Comparison of ENCODE assay signal across 13 cellular contexts in genomic region chr16:85356157-85356556, GRCh38.
A peak's percentile ranks its signal among the peaks of the same experiment; 100 is the strongest.
DNase-seq lines count a peak whose midpoint lies in the region; ATAC-seq and TF ChIP-seq lines count a peak whose summit lies in the region.
"Had no signal": no experiment of that assay in that cellular context is flagged by ENCODE, and none has a peak within 500 bp of the region (broad histone marks: within the 10 kb centered on the region; RNA-seq: fewer than 3 reads in every experiment).

No MANE protein-coding gene starts in this region.

- H4K8ac ChIP-seq in H9 (replicated peaks; ENCODE audit: insufficient read length, low read depth, low read length) = no peak overlapping the region

- H3K79me2 ChIP-seq in GM23248 (ENCODE audit: insufficient read depth) (peaks cover 34% of the 10 kb centered on the region), H9 (ENCODE audit: insufficient read depth, low read length) (no peaks in the 10 kb centered on the region)

- DNase-seq in GM23248 = no peak
- no peak for DNase-seq in WERI-Rb-1
- DNase-seq in H9 = no peak
- DNase-seq in dorsolateral prefrontal cortex = no peak
- DNase-seq: BE2C; C1 segment of cervical spinal cord; CD4-positive, CD25-positive, alpha-beta regulatory T cell; CD8-positive, alpha-beta memory T cell; COR-L47 had no signal

- H4K91ac ChIP-seq in H9 (ENCODE audit: insufficient read length, low read depth, low read length) = no peak overlapping the region

- H3K36me3 Mint-ChIP-seq in nephron (ENCODE audit: low read depth) (peaks cover 5% of the 10 kb centered on the region), H9 (ENCODE audit: insufficient read depth in 1 of 3, low read depth in 3 of 3) (peaks cover 4 to 14% (median 9%) of the 10 kb centered on the region in 3 experiments; a peak in 6 of 7 replicates)
- H3K36me3 Mint-ChIP-seq: CD4-positive, CD25-positive, alpha-beta regulatory T cell; CD8-positive, alpha-beta memory T cell had no signal

- peaks cover 14% of the 10 kb centered on the region; the same call in 1 of the 2 replicates for H3F3A ChIP-seq in GM23248 (ENCODE audit: insufficient read depth)

- no peak for ATAC-seq in GM19397 (IDR thresholded peaks at IDR 0.05; ENCODE audit: unreplicated experiment)
- ATAC-seq: GM23338 had no signal

- H2BK5ac ChIP-seq in H9 (ENCODE audit: insufficient read length, low read length) = no peak overlapping the region

- H3K9me3 ChIP-seq in GM23248 (ENCODE audit: low read depth) = no peaks in the 10 kb centered on the region
- no peaks in the 10 kb centered on the region for H3K9me3 ChIP-seq in WERI-Rb-1 (ENCODE audit: severe bottlenecking)
- H3K9me3 ChIP-seq in H9 (ENCODE audit: control insufficient read depth, low read depth, low read length) = no peaks in the 10 kb centered on the region
- H3K9me3 ChIP-seq: BE2C had no signal

- H2AK5ac ChIP-seq in H9 (ENCODE audit: insufficient read length, low read length) = no peak overlapping the region

- H3K27me3 Mint-ChIP-seq in nephron (ENCODE audit: low read depth) (peaks cover 3% of the 10 kb centered on the region), H9 (ENCODE audit: low read depth) (peaks cover 10% of the 10 kb centered on the region)
- H3K27me3 Mint-ChIP-seq: CD4-positive, CD25-positive, alpha-beta regulatory T cell had no signal

- no peak overlapping the region for H3K4me3 Mint-ChIP-seq in nephron
- no peak overlapping the region for H3K4me3 Mint-ChIP-seq in H9
- H3K4me3 Mint-ChIP-seq: CD4-positive, CD25-positive, alpha-beta regulatory T cell; CD8-positive, alpha-beta memory T cell; GM23338 had no signal

- peaks cover 31% of the 10 kb centered on the region for H3K4me1 ChIP-seq in GM23248 (ENCODE audit: insufficient read depth)
- no peaks in the 10 kb centered on the region for H3K4me1 ChIP-seq in H9 (ENCODE audit: insufficient read depth, low read length)

- H3K4me2 ChIP-seq in GM23248 (ENCODE audit: unreplicated experiment) (no peak overlapping the region), H9 (ENCODE audit: insufficient read depth, insufficient read length, low read length) (no peak overlapping the region)
- H3K4me2 ChIP-seq: GM23338 had no signal

- H3K23me2 ChIP-seq in H9 (ENCODE audit: insufficient read length, low read depth, low read length, poor library complexity, severe bottlenecking) = no peaks in the 10 kb centered on the region

- no peaks in the 10 kb centered on the region for H3K27me3 ChIP-seq in GM23248 (replicated peaks; ENCODE audit: insufficient read depth)
- H3K27me3 ChIP-seq in WERI-Rb-1 (ENCODE audit: insufficient read depth, low read depth, severe bottlenecking) = no peaks in the 10 kb centered on the region
- H3K27me3 ChIP-seq in H9 (ENCODE audit: insufficient read depth, low read length) = no peaks in the 10 kb centered on the region
- no peaks in the 10 kb centered on the region for H3K27me3 ChIP-seq in dorsolateral prefrontal cortex
- H3K27me3 ChIP-seq: BE2C had no signal

- no peak overlapping the region for H2BK15ac ChIP-seq in H9 (ENCODE audit: low read depth, low read length)

- no peak overlapping the region for H2BK12ac ChIP-seq in H9 (ENCODE audit: insufficient read length, low read depth, low read length)

- H3K4ac ChIP-seq in H9 (ENCODE audit: low read depth, low read length) = no peak overlapping the region

- H3K23ac ChIP-seq in H9 (ENCODE audit: insufficient read length, low read depth, low read length) = no peak overlapping the region

- H3K27ac ChIP-seq in GM23248 (peak overlapping the region; percentile 83; the same call in 1 of the 2 replicates), WERI-Rb-1 (peak overlapping the region; percentile 93), H9 (ENCODE audit: insufficient read length, low read depth, low read length) (no peak overlapping the region), dorsolateral prefrontal cortex (no peak overlapping the region)

- 93 to 94% methylated on average over 17 of the region's 17 CpGs for WGBS in GM23248 (ENCODE audit: low coverage in 1 of 2, low lambda C conversion rate in 2 of 2, missing lambda C conversion rate in 2 of 2), 2 experiments
- no CpG with 5 or more reads among the region's 17 CpGs for WGBS in H9 (ENCODE audit: extremely low coverage, insufficient read length, low lambda C conversion rate)

- no peak overlapping the region for H3K56ac ChIP-seq in H9 (ENCODE audit: insufficient read length, low read depth, low read length)

- peaks cover 67% of the 10 kb centered on the region for H3K4me1 Mint-ChIP-seq in nephron
- H3K4me1 Mint-ChIP-seq in H9 = peaks cover 13 to 31% of the 10 kb centered on the region in 2 experiments
- H3K4me1 Mint-ChIP-seq: CD4-positive, CD25-positive, alpha-beta regulatory T cell; CD8-positive, alpha-beta memory T cell had no signal

- H3K9ac ChIP-seq in GM23248 (no peak overlapping the region), H9 (ENCODE audit: extremely low read depth, insufficient read length, low read length) (no peak overlapping the region)

- H3K36me3 ChIP-seq in GM23248 (ENCODE audit: low read depth) (no peaks in the 10 kb centered on the region), WERI-Rb-1 (no peaks in the 10 kb centered on the region)
- H3K36me3 ChIP-seq: BE2C, HAP-1 had no signal

- H2AFZ ChIP-seq in GM23248 (no peak overlapping the region), H9 (ENCODE audit: low read length) (no peak overlapping the region)
- H2AFZ ChIP-seq: GM23338 had no signal

- H2BK120ac ChIP-seq in H9 (ENCODE audit: low read depth, low read length, poor library complexity, severe bottlenecking) = no peak overlapping the region

- H3T11ph ChIP-seq in H9 (ENCODE audit: low read length) = no peak overlapping the region

- H3K4me3 ChIP-seq in GM23248 = no peak overlapping the region
- no peak overlapping the region for H3K4me3 ChIP-seq in WERI-Rb-1 (ENCODE audit: low read depth, low read length)
- no peak overlapping the region for H3K4me3 ChIP-seq in dorsolateral prefrontal cortex
- H3K4me3 ChIP-seq: GM23338, HAP-1 had no signal

- H2BK20ac ChIP-seq in H9 (ENCODE audit: low read depth, low read length, poor library complexity, severe bottlenecking) = no peak overlapping the region

- intact Hi-C loops in dorsolateral prefrontal cortex (cut with DNase I) = no loop called here

- H3K18ac ChIP-seq in H9 (ENCODE audit: insufficient read length, low read depth, low read length) = no peak overlapping the region

- no peak for TF ChIP-seq CTCF in WERI-Rb-1 (IDR thresholded peaks at IDR 0.05; ENCODE audit: low read depth, low read length)
- no peak for TF ChIP-seq CTCF in nephron (IDR thresholded peaks at IDR 0.05; ENCODE audit: unreplicated experiment in 3 of 3)
- TF ChIP-seq CTCF in H9 (conservative IDR thresholded peaks at IDR 0.05) = no peak
- TF ChIP-seq CTCF in dorsolateral prefrontal cortex (IDR thresholded peaks at IDR 0.05 in 54 of 56, conservative IDR thresholded peaks at IDR 0.05 in 2 of 56; ENCODE audit: low read depth in 1 of 56, partially characterized antibody in 56 of 56) = no peak

- H4K5ac ChIP-seq in H9 (ENCODE audit: insufficient read length, low read depth, low read length) = no peak overlapping the region

- H4K20me1 ChIP-seq in GM23248 (ENCODE audit: insufficient read depth) (no peaks in the 10 kb centered on the region), H9 (ENCODE audit: control insufficient read depth, insufficient read depth, insufficient read length) (peaks cover 2% of the 10 kb centered on the region)

- no peaks in the 10 kb centered on the region for H3K9me2 ChIP-seq in GM23248 (ENCODE audit: insufficient read depth)

- H3K27ac Mint-ChIP-seq in nephron (peak overlapping the region in 2 of 3 experiments; percentile 66 to 93), H9 (no peak overlapping the region)
- H3K27ac Mint-ChIP-seq: CD8-positive, alpha-beta memory T cell; GM23338 had no signal

- in situ Hi-C loops in GM23248 (cut with MboI) = no loop called here

- no peaks in the 10 kb centered on the region for H3K79me1 ChIP-seq in H9 (ENCODE audit: insufficient read depth, low read depth, low read length, poor library complexity, severe bottlenecking)

- H3K14ac ChIP-seq in H9 (ENCODE audit: insufficient read depth, low read length) = no peak overlapping the region

- H3K9me3 Mint-ChIP-seq in nephron = no peaks in the 10 kb centered on the region
- peaks cover 10 to 13% of the 10 kb centered on the region in 2 experiments for H3K9me3 Mint-ChIP-seq in H9
- H3K9me3 Mint-ChIP-seq: CD8-positive, alpha-beta memory T cell had no signal

Comparison
In these comparisons a context has a peak if more than half of its experiments do, and no peak if none do; other contexts are left out.
1. H3K27ac ChIP-seq: peak in GM23248 (single experiment) and WERI-Rb-1 (single experiment); none in H9 (single experiment) and dorsolateral prefrontal cortex (0 of 59).
2. H3K27ac Mint-ChIP-seq: peak in nephron (2 of 3); none in H9 (0 of 3).